31 cellular contexts compared by ENCODE assay signal in genomic region chr17:69275751-69276150, GRCh38. TPM values are rescaled to one million over a fixed set of nuclear protein-coding genes. Genes with fewer than 3 reads are reported as not detected.
DNase-seq lines count a peak whose midpoint lies in the region; ATAC-seq and TF ChIP-seq lines count a peak whose summit lies in the region.
"Had no signal": no experiment of that assay in that cellular context is flagged by ENCODE, and none has a peak within 500 bp of the region (broad histone marks: within the 10 kb centered on the region; RNA-seq: fewer than 3 reads in every experiment).

No MANE protein-coding gene starts in this region.

- intact Hi-C loops in A673 (cut with micrococcal nuclease; ENCODE audit: unreplicated experiment) = no loop called here

- H3K27me3 ChIP-seq in neural progenitor cell (no peaks in the 10 kb centered on the region), trophoblast cell (ENCODE audit: insufficient read depth, low read length) (no peaks in the 10 kb centered on the region), A673 (replicated peaks; ENCODE audit: insufficient read depth, low read depth, low read length, poor library complexity) (no peaks in the 10 kb centered on the region)
- H3K27me3 ChIP-seq: BE2C; BLaER1; BLaER1 treated with 17β-estradiol and CSF1 and Interleukin-3, amounts not matched to agents 10 nM and 100 nM had no signal

- H3K36me3 Mint-ChIP-seq in neural progenitor cell = no peaks in the 10 kb centered on the region

- no peaks in the 10 kb centered on the region for H4K20me1 ChIP-seq in neural progenitor cell (ENCODE audit: low read depth)
- H4K20me1 ChIP-seq: BLaER1; BLaER1 treated with 17β-estradiol and CSF1 and Interleukin-3, amounts not matched to agents 10 nM and 100 nM had no signal

- H3K9ac ChIP-seq in neural progenitor cell (no peak overlapping the region), trophoblast cell (ENCODE audit: low read length) (no peak overlapping the region)
- H3K9ac ChIP-seq: BLaER1; BLaER1 treated with 17β-estradiol and CSF1 and Interleukin-3, amounts not matched to agents 10 nM and 100 nM had no signal

- no peak overlapping the region for H3K27ac ChIP-seq in neural progenitor cell
- H3K27ac ChIP-seq in trophoblast cell (ENCODE audit: low read depth, low read length) = no peak overlapping the region
- H3K27ac ChIP-seq in A673 (ENCODE audit: low read depth, low read length, poor library complexity, severe bottlenecking) = no peak overlapping the region
- H3K27ac ChIP-seq: 22Rv1; A549; BLaER1; BLaER1 treated with 17β-estradiol and CSF1 and Interleukin-3, amounts not matched to agents 10 nM and 100 nM; C4-2B had no signal

- H3F3A ChIP-seq in neural progenitor cell (ENCODE audit: low read depth) = no peaks in the 10 kb centered on the region

- H2BK5ac ChIP-seq in trophoblast cell (ENCODE audit: low read depth, low read length, poor library complexity) = no peak overlapping the region

- POLR2A ChIA-PET in A673 (lab: Charles Lee; ENCODE audit: low non-redundant PET) = no interaction called here

- H2AFZ ChIP-seq in neural progenitor cell (replicated peaks) = no peak overlapping the region
- H2AFZ ChIP-seq in trophoblast cell (ENCODE audit: insufficient read depth, low read length, poor library complexity) = no peak overlapping the region

- ATAC-seq in activated CD4-positive, CD25-positive, alpha-beta regulatory T cell treated with anti-CD3 and anti-CD28 coated beads, Interleukin-2, amount 50 U/mL, for 24 hours = no peak
- ATAC-seq: A549; CD8-positive, alpha-beta T cell had no signal

- H4K8ac ChIP-seq in trophoblast cell (ENCODE audit: low read depth, low read length) = no peak overlapping the region

- no peak for TF ChIP-seq CTCF in neural progenitor cell (IDR thresholded peaks at IDR 0.05)
- TF ChIP-seq CTCF in A673 (conservative IDR thresholded peaks at IDR 0.05; ENCODE audit: low read depth, low read length) = no peak

- no peaks in the 10 kb centered on the region for H3K27me3 Mint-ChIP-seq in neural progenitor cell (ENCODE audit: insufficient read depth, low read depth)
- H3K27me3 Mint-ChIP-seq: B cell; CD4-positive, alpha-beta T cell; CD4-positive, CD25-positive, alpha-beta regulatory T cell; CD8-positive, alpha-beta memory T cell had no signal

- H3K4me1 ChIP-seq in neural progenitor cell = no peaks in the 10 kb centered on the region
- no peaks in the 10 kb centered on the region for H3K4me1 ChIP-seq in trophoblast cell (ENCODE audit: control insufficient read depth in 1 of 2, insufficient read depth in 2 of 2, low read length in 2 of 2)
- H3K4me1 ChIP-seq in A673 (ENCODE audit: insufficient read depth, low read length, poor library complexity, severe bottlenecking) = no peaks in the 10 kb centered on the region
- H3K4me1 ChIP-seq: A549; BE2C; BLaER1; BLaER1 treated with 17β-estradiol and CSF1 and Interleukin-3, amounts not matched to agents 10 nM and 100 nM; Caco-2 had no signal

- H3K9me3 ChIP-seq in neural progenitor cell (ENCODE audit: low read depth) (no peaks in the 10 kb centered on the region), trophoblast cell (ENCODE audit: insufficient read depth, low read depth, low read length) (no peaks in the 10 kb centered on the region), A673 (ENCODE audit: low read depth, low read length, poor library complexity, severe bottlenecking) (no peaks in the 10 kb centered on the region)
- H3K9me3 ChIP-seq: A549; BE2C; BLaER1; BLaER1 treated with 17β-estradiol and CSF1 and Interleukin-3, amounts not matched to agents 10 nM and 100 nM; Caco-2 had no signal

- H2BK12ac ChIP-seq in trophoblast cell (ENCODE audit: low read length) = no peak overlapping the region

- H4K12ac ChIP-seq in trophoblast cell (ENCODE audit: low read depth, low read length) = no peak overlapping the region

- no peak overlapping the region for H3K4me3 Mint-ChIP-seq in neural progenitor cell
- H3K4me3 Mint-ChIP-seq: B cell; CD14-positive monocyte; CD4-positive, alpha-beta memory T cell; CD4-positive, alpha-beta T cell; CD4-positive, CD25-positive, alpha-beta regulatory T cell; CD8-positive, alpha-beta T cell had no signal

- H3K79me2 ChIP-seq in neural progenitor cell (ENCODE audit: low read depth) (no peaks in the 10 kb centered on the region), trophoblast cell (ENCODE audit: control insufficient read depth, insufficient read depth, low read length, poor library complexity) (no peaks in the 10 kb centered on the region)

- no peak overlapping the region for H3K4ac ChIP-seq in trophoblast cell (ENCODE audit: low read depth, low read length)

- no peak overlapping the region for H2AK5ac ChIP-seq in trophoblast cell (ENCODE audit: low read length)

- peak overlapping the region; percentile 28 for H3K27ac Mint-ChIP-seq in neural progenitor cell
- H3K27ac Mint-ChIP-seq: B cell; CD14-positive monocyte; CD4-positive, alpha-beta memory T cell; CD4-positive, alpha-beta T cell; CD4-positive, CD25-positive, alpha-beta regulatory T cell; CD8-positive, alpha-beta T cell had no signal

- H3K4me3 ChIP-seq in neural progenitor cell = no peak overlapping the region
- no peak overlapping the region for H3K4me3 ChIP-seq in trophoblast cell (ENCODE audit: low read depth, low read length)
- no peak overlapping the region for H3K4me3 ChIP-seq in A673 (ENCODE audit: low read depth, low read length, poor library complexity, severe bottlenecking)
- H3K4me3 ChIP-seq: A549; BLaER1; BLaER1 treated with 17β-estradiol and CSF1 and Interleukin-3, amounts not matched to agents 10 nM and 100 nM had no signal

- H3K23ac ChIP-seq in trophoblast cell (ENCODE audit: low read length) = no peak overlapping the region

- H3K4me2 ChIP-seq in neural progenitor cell (no peak overlapping the region), trophoblast cell (ENCODE audit: low read length) (no peak overlapping the region)
- H3K4me2 ChIP-seq: A549; BLaER1; BLaER1 treated with 17β-estradiol and CSF1 and Interleukin-3, amounts not matched to agents 10 nM and 100 nM had no signal

- H3K14ac ChIP-seq in trophoblast cell (ENCODE audit: low read length) = no peak overlapping the region

- no peak overlapping the region for H4K91ac ChIP-seq in trophoblast cell (ENCODE audit: low read depth, low read length)

- WGBS in trophoblast cell (ENCODE audit: extremely low coverage, insufficient coverage, insufficient read length) = no CpG with 5 or more reads among the region's 4 CpGs

- no peak overlapping the region for H2BK120ac ChIP-seq in trophoblast cell (ENCODE audit: insufficient read depth, low read length, poor library complexity)

- H3K4me1 Mint-ChIP-seq in neural progenitor cell = no peaks in the 10 kb centered on the region
- H3K4me1 Mint-ChIP-seq: B cell; CD14-positive monocyte; CD8-positive, alpha-beta memory T cell had no signal

- BruUV-seq in A673 (replicated peaks; lab: Mats Ljungman, UMichigan) = no TSS peak

- no peaks in the 10 kb centered on the region for H3K36me3 ChIP-seq in neural progenitor cell
- H3K36me3 ChIP-seq in trophoblast cell (ENCODE audit: control insufficient read depth in 1 of 2, insufficient read depth in 2 of 2, low read length in 2 of 2) = no peaks in the 10 kb centered on the region
- no peaks in the 10 kb centered on the region for H3K36me3 ChIP-seq in A673 (ENCODE audit: insufficient read depth, low read length, poor library complexity, severe bottlenecking)
- H3K36me3 ChIP-seq: BE2C; BLaER1; BLaER1 treated with 17β-estradiol and CSF1 and Interleukin-3, amounts not matched to agents 10 nM and 100 nM had no signal

- CTCF ChIA-PET in A673 (lab: Charles Lee) = no interaction called here

- peaks cover 3% of the 10 kb centered on the region for H3K9me3 Mint-ChIP-seq in neural progenitor cell
- H3K9me3 Mint-ChIP-seq: CD4-positive, alpha-beta T cell; CD4-positive, CD25-positive, alpha-beta regulatory T cell; CD8-positive, alpha-beta T cell had no signal

- H3K79me1 ChIP-seq in trophoblast cell (ENCODE audit: low read length) = no peaks in the 10 kb centered on the region

- no peak for DNase-seq in neural progenitor cell (ENCODE audit: low spot score)
- DNase-seq in trophoblast cell = peak; percentile 54 to 63
- DNase-seq in A673 (ENCODE audit: low spot score) = no peak
- DNase-seq: 8988T; ACHN; AML-193; BE2C; C1 segment of cervical spinal cord; Caco-2; Calu3; CD4-positive, alpha-beta memory T cell; CD4-positive, alpha-beta T cell; CD4-positive, CD25-positive, alpha-beta regulatory T cell; CD8-positive, alpha-beta memory T cell; CD8-positive, alpha-beta T cell; COR-L47; DMS 273 treated with DMSO at 0.1 percent for 48 hours; DMS153; DMS53; DMS79; DMS79 treated with DMSO at 0.1 percent for 48 hours; DND-41; EL had no signal

- H3K18ac ChIP-seq in trophoblast cell (ENCODE audit: low read length) = no peak overlapping the region

RNA-seq across cellular contexts. Expression of gene ABCA10, which starts 47.1 kb away (rescaled TPM):
- total RNA-seq in neural progenitor cell (ENCODE audit: low replicate concordance) = 0.09 and 0.21 TPM in 2 replicates
- 0.04 and 0.07 TPM in 2 replicates for polyA plus RNA-seq in trophoblast cell (2013)
- 0.42 and 0.47 TPM in 2 replicates for total RNA-seq in A673 (2021)
- total RNA-seq: Caco-2 had no signal
- polyA plus RNA-seq: CD4-positive, alpha-beta memory T cell; CD8-positive, alpha-beta memory T cell had no signal

RNA-seq across cellular contexts. Expression of gene ABCA5, which starts 51.2 kb away (rescaled TPM):
- 19.4 and 35.1 TPM in 2 replicates for total RNA-seq in neural progenitor cell (ENCODE audit: low replicate concordance)
- polyA plus RNA-seq in trophoblast cell (2013) = 2.9 and 3.1 TPM in 2 replicates
- 11.7 and 14.7 TPM in 2 replicates for total RNA-seq in A673 (2021)

Comparison
In these comparisons a context has a peak if more than half of its experiments do, and no peak if none do; other contexts are left out.
1. DNase-seq: peak in trophoblast cell (2 of 2); none in neural progenitor cell (single experiment) and A673 (single experiment).